In genomic region chr11:8652140-8652539, GRCh38 we compare ENCODE assay signal across 14 cellular contexts. TPM values are rescaled to one million over a fixed set of nuclear protein-coding genes. Genes with fewer than 3 reads are reported as not detected.
DNase-seq lines count a peak whose midpoint lies in the region; ATAC-seq, FAIRE-seq and TF ChIP-seq lines count a peak whose summit lies in the region.
"Had no signal": no experiment of that assay in that cellular context is flagged by ENCODE, and none has a peak within 500 bp of the region (broad histone marks: within the 10 kb centered on the region; RNA-seq: fewer than 3 reads in every experiment).

No MANE protein-coding gene starts in this region.

- ATAC-seq in IMR-90 (ENCODE audit: low read depth): peak; percentile 92
- ATAC-seq in mucosa of descending colon: peak; percentile 11
- ATAC-seq in GM19397 (IDR thresholded peaks at IDR 0.05; ENCODE audit: unreplicated experiment): no peak
- ATAC-seq: activated CD8-positive, alpha-beta T cell treated with anti-CD3 and anti-CD28 coated beads for 36 hours; GM23338 had no signal

- no peak for TF ChIP-seq RAD21 in IMR-90 (IDR thresholded peaks at IDR 0.05; ENCODE audit: low read length)

- H2AFZ ChIP-seq in IMR-90 (replicated peaks; ENCODE audit: low read length, poor library complexity): peak overlapping the region; percentile 34
- H2AFZ ChIP-seq: GM23338 had no signal

- peaks cover 22 to 45% of the 10 kb centered on the region in 2 donors for H3K36me3 Mint-ChIP-seq in CD14-positive monocyte

- no peak overlapping the region for H2BK120ac ChIP-seq in IMR-90 (ENCODE audit: low read depth, low read length)

- no peak overlapping the region for H3K14ac ChIP-seq in IMR-90 (replicated peaks; ENCODE audit: low read depth, low read length)

- H3K4ac ChIP-seq in IMR-90 (ENCODE audit: low read depth, low read length): peak overlapping the region; percentile 55; the same call in 1 of the 2 replicates

- H2BK15ac ChIP-seq in IMR-90 (ENCODE audit: low read depth, low read length): peak overlapping the region; percentile 57; the same call in 1 of the 3 replicates

- peaks cover 2 to 16% of the 10 kb centered on the region in 2 experiments; a peak in 1 of 4 replicates for H3K79me1 ChIP-seq in IMR-90 (ENCODE audit: low read depth in 1 of 2, low read length in 2 of 2)

- 0 out of 2 replicates have a peak overlapping the region, but pooled peaks have one; percentile 31 for H4K91ac ChIP-seq in IMR-90 (ENCODE audit: insufficient read depth, low read depth, low read length)

- TF ChIP-seq CTCF in BJ (IDR thresholded peaks at IDR 0.05; ENCODE audit: insufficient read depth, low read depth, low read length) (no peak), IMR-90 (conservative IDR thresholded peaks at IDR 0.05; ENCODE audit: low read depth, low read length) (no peak), bronchial epithelial cell (IDR thresholded peaks at IDR 0.05; ENCODE audit: insufficient read depth, low read length, severe bottlenecking) (no peak), mucosa of descending colon (IDR thresholded peaks at IDR 0.05) (no peak), CD14-positive monocyte (IDR thresholded peaks at IDR 0.05) (no peak)

- no peaks in the 10 kb centered on the region for H3K27me3 ChIP-seq in BJ (ENCODE audit: control insufficient read depth, insufficient read depth, low read length)
- H3K27me3 ChIP-seq in IMR-90 (ENCODE audit: control insufficient read depth, insufficient read depth, low read length): no peaks in the 10 kb centered on the region
- H3K27me3 ChIP-seq in bronchial epithelial cell (ENCODE audit: control insufficient read depth, insufficient read depth, low read length): no peaks in the 10 kb centered on the region
- H3K27me3 ChIP-seq: esophagus muscularis mucosa, thyroid gland had no signal

- H3K9me1 ChIP-seq in IMR-90 (ENCODE audit: insufficient read depth, low read length): peaks cover 28% of the 10 kb centered on the region

- BruUV-seq in IMR-90 (replicated peaks; lab: Mats Ljungman, UMichigan): no TSS peak

- in situ Hi-C loops in IMR-90 (cut with MboI; ENCODE audit: low sequenced_read_pairs): no loop called here

- H3K4me1 ChIP-seq in IMR-90 (ENCODE audit: control insufficient read depth, insufficient read depth, low read length) (peaks cover 12% of the 10 kb centered on the region), mucosa of descending colon (ENCODE audit: low read depth) (no peaks in the 10 kb centered on the region)
- H3K4me1 ChIP-seq: thyroid gland had no signal

- peak overlapping the region; percentile 27; the same call in 1 of the 2 replicates for H2BK20ac ChIP-seq in IMR-90 (ENCODE audit: low read depth, low read length)

- H3K23ac ChIP-seq in IMR-90 (ENCODE audit: low read depth, low read length): 0 out of 2 replicates have a peak overlapping the region, but pooled peaks have one; percentile 29

- H4K8ac ChIP-seq in IMR-90 (ENCODE audit: low read depth in 2 of 2, low read length in 2 of 2): peak overlapping the region in 1 of 2 experiments; percentile 29; a peak in 1 of 4 replicates

- H3K27me3 Mint-ChIP-seq in CD14-positive monocyte (ENCODE audit: low read depth in 3 of 3): no peaks in the 10 kb centered on the region
- H3K27me3 Mint-ChIP-seq: activated CD8-positive, alpha-beta T cell treated with anti-CD3 and anti-CD28 coated beads for 36 hours; progenitor cell of endocrine pancreas had no signal

- H3K36me3 ChIP-seq in BJ (ENCODE audit: control insufficient read depth, insufficient read depth, low read length): peaks cover 2% of the 10 kb centered on the region
- H3K36me3 ChIP-seq in IMR-90 (ENCODE audit: control insufficient read depth, insufficient read depth, low read length): peaks cover 10% of the 10 kb centered on the region
- peaks cover 2% of the 10 kb centered on the region for H3K36me3 ChIP-seq in bronchial epithelial cell (ENCODE audit: control insufficient read depth, insufficient read depth, low read length)
- H3K36me3 ChIP-seq in mucosa of descending colon (ENCODE audit: low read depth): peaks cover 4% of the 10 kb centered on the region

- intact Hi-C loops in IMR-90 (cut with micrococcal nuclease): loop anchor here (2.0 kb wide), 1 partner anchor 69 kb away; no protein-coding TSS in a partner anchor
- intact Hi-C loops in mucosa of descending colon (cut with DNase I, micrococcal nuclease): no loop called here
- intact Hi-C loops in CD14-positive monocyte (cut with micrococcal nuclease): no loop called here

- no peak overlapping the region for H3K18ac ChIP-seq in IMR-90 (ENCODE audit: low read depth, low read length)

- no peak overlapping the region for H4K5ac ChIP-seq in IMR-90 (ENCODE audit: low read depth, low read length)

- no peak overlapping the region for H3K27ac ChIP-seq in IMR-90 (ENCODE audit: insufficient read depth, low read length)
- H3K27ac ChIP-seq: esophagus muscularis mucosa, thyroid gland had no signal

- peak overlapping the region; percentile 68 for H2BK5ac ChIP-seq in IMR-90 (ENCODE audit: low read depth, low read length, poor library complexity, severe bottlenecking)

- no peak for FAIRE-seq in bronchial epithelial cell (lab: Jason Lieb, UNC)

- H3K4me3 ChIP-seq in BJ (ENCODE audit: low read depth, low read length) (no peak overlapping the region), IMR-90 (ENCODE audit: insufficient read depth, low read depth, low read length) (no peak overlapping the region), bronchial epithelial cell (ENCODE audit: low read depth, low read length) (no peak overlapping the region), mucosa of descending colon (no peak overlapping the region)
- H3K4me3 ChIP-seq: esophagus muscularis mucosa, GM23338, thyroid gland had no signal

- H3K9me3 ChIP-seq in IMR-90 (ENCODE audit: control insufficient read depth, insufficient read depth, low read length) (no peaks in the 10 kb centered on the region), mucosa of descending colon (no peaks in the 10 kb centered on the region)
- H3K9me3 ChIP-seq: esophagus muscularis mucosa, thyroid gland had no signal

- dilution Hi-C loops in IMR-90 (cut with HindIII; ENCODE audit: low sequenced_read_pairs, unreplicated experiment): no loop called here

- H3K4me2 ChIP-seq in IMR-90 (ENCODE audit: low read depth, low read length): no peak overlapping the region
- H3K4me2 ChIP-seq: GM23338 had no signal

- CTCF ChIA-PET in BJ (lab: Yijun Ruan, JAX) (interaction anchor here (0.7 to 2.3 kb wide), 2 partner anchors 10 to 28 kb away, joined by 3 to 6 read pairs; no protein-coding TSS in a partner anchor), IMR-90 (lab: Yijun Ruan, JAX) (interaction anchor here (2.0 kb wide), 1 partner anchor 20 kb away, joined by 6 read pairs; no protein-coding TSS in a partner anchor)

- WGBS in IMR-90 (ENCODE audit: extremely low coverage in 2 of 2, insufficient read length in 1 of 2), 2 experiments: no CpG with 5 or more reads among the region's 3 CpGs

- H2AK9ac ChIP-seq in IMR-90 (replicated peaks; ENCODE audit: low read depth, low read length, poor library complexity): peak overlapping the region; percentile 74

- H3K9me3 Mint-ChIP-seq in CD14-positive monocyte: peaks cover 0 to 2% (median 0%) of the 10 kb centered on the region in 7 donors
- H3K9me3 Mint-ChIP-seq: activated CD8-positive, alpha-beta T cell treated with anti-CD3 and anti-CD28 coated beads for 36 hours; GM23338 had no signal

- no peak overlapping the region for H3K9ac ChIP-seq in IMR-90 (ENCODE audit: low read depth, low read length)

- no peak overlapping the region for H3K4me3 Mint-ChIP-seq in CD14-positive monocyte
- H3K4me3 Mint-ChIP-seq: activated CD8-positive, alpha-beta T cell treated with anti-CD3 and anti-CD28 coated beads for 36 hours; GM23338 had no signal

- peak overlapping the region in 1 of 7 donors; percentile 7 for H3K27ac Mint-ChIP-seq in CD14-positive monocyte
- H3K27ac Mint-ChIP-seq: activated CD8-positive, alpha-beta T cell treated with anti-CD3 and anti-CD28 coated beads for 36 hours; GM23338; progenitor cell of endocrine pancreas had no signal

- TF ChIP-seq POLR2A in IMR-90 (IDR thresholded peaks at IDR 0.05; ENCODE audit: low read depth, low read length): no peak

- peak overlapping the region; percentile 85 for H2AK5ac ChIP-seq in IMR-90 (ENCODE audit: low read depth, low read length)

- POLR2A ChIA-PET in BJ (lab: Charles Lee) (interaction anchor here (0.6 to 1.0 kb wide), 3 partner anchors 12 to 30 kb away, joined by 3 to 4 read pairs (median 3); partner anchors contain the start of gene TRIM66), IMR-90 (lab: Charles Lee; ENCODE audit: unreplicated experiment) (interaction anchor here (0.6 kb wide), 1 partner anchor 132 kb away, joined by 27 read pairs; no protein-coding TSS in a partner anchor)

- no peaks in the 10 kb centered on the region for H3K4me1 Mint-ChIP-seq in CD14-positive monocyte
- H3K4me1 Mint-ChIP-seq: GM23338 had no signal

- H4K20me1 ChIP-seq in IMR-90 (ENCODE audit: insufficient read depth, low read length): peaks cover 4% of the 10 kb centered on the region; the same call in 1 of the 2 replicates

- DNase-seq in BJ (ENCODE audit: low read depth) (peak; percentile 83), IMR-90 (peak; percentile 99), bronchial epithelial cell (ENCODE audit: low read depth) (peak; percentile 92), mucosa of descending colon (peak in 1 of 3 donors; percentile 15), CD14-positive monocyte (ENCODE audit: low spot score) (no peak)
- no peak for DNase-seq in NK-92 treated with Interleukin-12 subunit alpha and Interleukin-12 subunit beta, amount 100 ng/mL, for 24 hours (lab: John Stamatoyannopoulos, UW)
- no peak for DNase-seq in central memory CD4-positive, alpha-beta T cell
- DNase-seq: activated CD8-positive, alpha-beta T cell treated with anti-CD3 and anti-CD28 coated beads for 36 hours; NCI-H748 treated with DMSO at 0.1 percent for 48 hours; thyroid gland had no signal

- no peak overlapping the region for H3K56ac ChIP-seq in IMR-90 (ENCODE audit: extremely low read depth, insufficient read depth, low read length)

RNA-seq across cellular contexts. Expression of gene TRIM66, which starts 30.3 kb away (rescaled TPM):
- polyA plus RNA-seq in BJ (2011; rRNA removed): 4.2 and 5.6 TPM in 2 replicates
- 3.9 and 4.3 TPM in 2 replicates for polyA minus RNA-seq in BJ (2011; rRNA and poly(A)+ RNA removed)
- 3.9 and 5.0 TPM in 2 replicates for total RNA-seq in IMR-90 (2012; rRNA removed)
- 4.1 and 4.4 TPM in 2 replicates for polyA plus RNA-seq in IMR-90 (2012; rRNA removed)
- 1.6 and 3.7 TPM in 2 replicates for polyA plus RNA-seq in IMR-90 (2012; cell fraction: cytosol; rRNA removed)
- polyA plus RNA-seq in IMR-90 (2012; cell fraction: nucleus; rRNA removed; ENCODE audit: low replicate concordance): 23.4 and 26.7 TPM in 2 replicates
- 4.2 and 5.4 TPM in 2 replicates for total RNA-seq in bronchial epithelial cell
- total RNA-seq in mucosa of descending colon: 10 to 100 TPM in 2 of 3 donors, 1 to 10 TPM in 1; 9.6 to 21.3 (median 15.9) TPM
- under 1 TPM; 0.04 to 0.47 TPM for polyA plus RNA-seq in CD14-positive monocyte

RNA-seq across cellular contexts. Expression of gene RPL27A, which starts 30.5 kb away (rescaled TPM):
- polyA plus RNA-seq in BJ (2011; rRNA removed) (988 and 1,148 TPM in 2 replicates), IMR-90 (2012; rRNA removed) (849 and 1,003 TPM in 2 replicates), CD14-positive monocyte (1,000 to 10,000 TPM; 1,091 to 1,233 TPM)
- polyA minus RNA-seq in BJ (2011; rRNA and poly(A)+ RNA removed): 221 and 239 TPM in 2 replicates
- total RNA-seq in IMR-90 (2012; rRNA removed) (451 and 786 TPM in 2 replicates), bronchial epithelial cell (1,214 and 1,407 TPM in 2 replicates), mucosa of descending colon (100 to 1,000 TPM; 634 to 807 (median 704) TPM)
- polyA plus RNA-seq in IMR-90 (2012; cell fraction: cytosol; rRNA removed): 588 and 616 TPM in 2 replicates
- polyA plus RNA-seq in IMR-90 (2012; cell fraction: nucleus; rRNA removed; ENCODE audit: low replicate concordance): 179 and 302 TPM in 2 replicates

RNA-seq across cellular contexts. Expression of gene STK33, which starts 58.1 kb away (rescaled TPM):
- polyA plus RNA-seq in BJ (2011; rRNA removed) (3.0 and 3.8 TPM in 2 replicates), IMR-90 (2012; rRNA removed) (2.4 and 2.6 TPM in 2 replicates), CD14-positive monocyte (not detected)
- polyA minus RNA-seq in BJ (2011; rRNA and poly(A)+ RNA removed): 0.87 and 1.0 TPM in 2 replicates
- total RNA-seq in IMR-90 (2012; rRNA removed) (2.3 and 2.5 TPM in 2 replicates), bronchial epithelial cell (0.53 and 0.77 TPM in 2 replicates), mucosa of descending colon (10 to 100 TPM in 1 of 3 donors, 1 to 10 TPM in 1, under 1 TPM in 1; 0.90 to 15.1 (median 3.4) TPM)
- 0.61 and 0.91 TPM in 2 replicates for polyA plus RNA-seq in IMR-90 (2012; cell fraction: cytosol; rRNA removed)
- 1.6 and 9.7 TPM in 2 replicates for polyA plus RNA-seq in IMR-90 (2012; cell fraction: nucleus; rRNA removed; ENCODE audit: low replicate concordance)

Comparison
In these comparisons a context has a peak if more than half of its experiments do, and no peak if none do; other contexts are left out.
1. DNase-seq: peak in BJ (single experiment), IMR-90 (single experiment) and bronchial epithelial cell (single experiment); none in CD14-positive monocyte (single experiment), NK-92 treated with Interleukin-12 subunit alpha and Interleukin-12 subunit beta, amount 100 ng/mL, for 24 hours (single experiment) and central memory CD4-positive, alpha-beta T cell (single experiment).